In genomic region chr2:75432761-75433361, GRCh38 we compare ENCODE assay signal across 8 cellular contexts.
DNase-seq lines count a peak whose midpoint lies in the region; ATAC-seq and TF ChIP-seq lines count a peak whose summit lies in the region.

No MANE protein-coding gene starts in this region.

- ATAC-seq in GM18519 (IDR thresholded peaks at IDR 0.05; ENCODE audit: low FRiP score, unreplicated experiment) = peak; percentile 65
- no peak for ATAC-seq in stimulated activated effector memory CD8-positive, alpha-beta T cell treated with anti-CD3 and anti-CD28 coated beads, Interleukin-12 subunit alpha, Interleukin-12 subunit beta, amount 100 ng/mL, for 72 hours

- H3K79me2 ChIP-seq in Karpas-422 (ENCODE audit: low read length) = no peaks in the 10 kb centered on the region

- no peaks in the 10 kb centered on the region for H4K20me1 ChIP-seq in Karpas-422 (ENCODE audit: insufficient read depth, low read depth, low read length)

- peaks cover 58% of the 10 kb centered on the region for H3K4me1 ChIP-seq in Karpas-422 (ENCODE audit: low read length)

- H3K9ac ChIP-seq in Karpas-422 (ENCODE audit: low read length) = peak overlapping the region; percentile 48

- no peaks in the 10 kb centered on the region for H3K36me3 Mint-ChIP-seq in stimulated activated effector memory CD8-positive, alpha-beta T cell treated with anti-CD3 and anti-CD28 coated beads, Interleukin-12 subunit alpha, Interleukin-12 subunit beta, amount 100 ng/mL, for 72 hours
- H3K36me3 Mint-ChIP-seq in chondrocyte (ENCODE audit: low read depth) = peaks cover 2% of the 10 kb centered on the region

- H3K9me3 Mint-ChIP-seq in stimulated activated effector memory CD8-positive, alpha-beta T cell treated with anti-CD3 and anti-CD28 coated beads, Interleukin-12 subunit alpha, Interleukin-12 subunit beta, amount 100 ng/mL, for 72 hours = no peaks in the 10 kb centered on the region
- H3K9me3 Mint-ChIP-seq in chondrocyte (ENCODE audit: low read depth) = peaks cover 7% of the 10 kb centered on the region

- H3K36me3 ChIP-seq in Karpas-422 (ENCODE audit: insufficient read depth, low read length) = no peaks in the 10 kb centered on the region

- H3K4me1 Mint-ChIP-seq in stimulated activated effector memory CD8-positive, alpha-beta T cell treated with anti-CD3 and anti-CD28 coated beads, Interleukin-12 subunit alpha, Interleukin-12 subunit beta, amount 100 ng/mL, for 72 hours = no peaks in the 10 kb centered on the region
- H3K4me1 Mint-ChIP-seq in chondrocyte (ENCODE audit: low read depth) = no peaks in the 10 kb centered on the region

- no peak for TF ChIP-seq CTCF in chondrocyte (IDR thresholded peaks at IDR 0.05)

- H3K4me2 ChIP-seq in Karpas-422 (ENCODE audit: low read depth, low read length, poor library complexity, severe bottlenecking) = peak overlapping the region; percentile 77

- H3K9me2 ChIP-seq in Karpas-422 (replicated peaks; ENCODE audit: insufficient read depth, low read length) = no peaks in the 10 kb centered on the region

- H3K9me3 ChIP-seq in Karpas-422 (ENCODE audit: low read length) = no peaks in the 10 kb centered on the region

- no peaks in the 10 kb centered on the region for H3K27me3 ChIP-seq in Karpas-422 (ENCODE audit: low read length)

- H3K27me3 Mint-ChIP-seq in chondrocyte (ENCODE audit: low read depth) = peaks cover 25% of the 10 kb centered on the region

- H3K27ac Mint-ChIP-seq in stimulated activated effector memory CD8-positive, alpha-beta T cell treated with anti-CD3 and anti-CD28 coated beads, Interleukin-12 subunit alpha, Interleukin-12 subunit beta, amount 100 ng/mL, for 72 hours = no peak overlapping the region
- no peak overlapping the region for H3K27ac Mint-ChIP-seq in chondrocyte (ENCODE audit: unreplicated experiment)

- H2AFZ ChIP-seq in Karpas-422 (ENCODE audit: low read length) = peak overlapping the region; percentile 6; the same call in 1 of the 2 replicates

- peak overlapping the region; percentile 50 for H3K4me3 ChIP-seq in Karpas-422 (ENCODE audit: low read length)

- DNase-seq in H4 (ENCODE audit: low spot score) (peak; percentile 13), Karpas-422 (peak; percentile 75), myocyte (ENCODE audit: low read depth) (peak; percentile 5), chondrocyte (ENCODE audit: low spot score) (no peak), GF-D8 (lab: John Stamatoyannopoulos, UW) (no peak)
- no peak for DNase-seq in activated naive CD4-positive, alpha-beta T cell treated with anti-CD3 and anti-CD28 coated beads, Interleukin-2, amount 50 U/mL, for 16 hours
- no peak for DNase-seq in stimulated activated effector memory CD8-positive, alpha-beta T cell treated with anti-CD3 and anti-CD28 coated beads, Interleukin-12 subunit alpha, Interleukin-12 subunit beta, amount 100 ng/mL, for 72 hours (ENCODE audit: low spot score in 2 of 2)

- peak overlapping the region; percentile 94 for H3K27ac ChIP-seq in Karpas-422 (ENCODE audit: low read length)

- no peak overlapping the region for H3K4me3 Mint-ChIP-seq in stimulated activated effector memory CD8-positive, alpha-beta T cell treated with anti-CD3 and anti-CD28 coated beads, Interleukin-12 subunit alpha, Interleukin-12 subunit beta, amount 100 ng/mL, for 72 hours
- H3K4me3 Mint-ChIP-seq in chondrocyte (ENCODE audit: unreplicated experiment) = no peak overlapping the region

Comparison
In these comparisons a context has a peak if more than half of its experiments do, and no peak if none do; other contexts are left out.
1. DNase-seq: peak in H4 (single experiment), Karpas-422 (single experiment) and myocyte (single experiment); none in activated naive CD4-positive, alpha-beta T cell treated with anti-CD3 and anti-CD28 coated beads, Interleukin-2, amount 50 U/mL, for 16 hours (single experiment), stimulated activated effector memory CD8-positive, alpha-beta T cell treated with anti-CD3 and anti-CD28 coated beads, Interleukin-12 subunit alpha, Interleukin-12 subunit beta, amount 100 ng/mL, for 72 hours (0 of 2), chondrocyte (single experiment) and GF-D8 (single experiment).